Comparison of ENCODE assay signal across 24 cellular contexts in the genomic region with DNA sequence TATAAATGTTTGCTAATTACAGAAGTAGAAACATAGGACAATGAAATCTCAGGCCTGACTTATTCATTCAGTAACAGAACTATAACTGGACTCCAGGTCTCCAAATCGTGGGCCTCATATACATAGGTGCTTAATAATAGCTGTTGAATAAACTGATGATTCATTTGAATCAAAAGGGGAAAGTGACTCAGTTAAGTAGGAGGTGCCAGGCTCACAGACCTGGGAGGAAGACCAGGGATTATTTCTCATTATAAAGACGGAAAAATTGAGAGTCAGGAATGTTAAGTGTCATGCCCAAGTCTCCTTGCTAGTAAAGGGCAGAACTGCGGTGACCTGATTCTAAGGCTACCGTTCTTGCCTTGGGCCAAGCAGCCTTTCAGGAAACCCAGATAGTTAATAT.
DNase-seq lines count a peak whose midpoint lies in the region; ATAC-seq and TF ChIP-seq lines count a peak whose summit lies in the region.
"Had no signal": no experiment of that assay in that cellular context is flagged by ENCODE, and none has a peak within 500 bp of the region (broad histone marks: within the 10 kb centered on the region; RNA-seq: fewer than 3 reads in every experiment).

No MANE protein-coding gene starts in this region.

- peak; percentile 34 for DNase-seq in HPDE6-E6E7 (ENCODE audit: extremely low spot score)
- DNase-seq in RWPE2 (ENCODE audit: low spot score): no peak
- peak; percentile 75 for DNase-seq in epithelial cell of esophagus (ENCODE audit: low read depth)
- DNase-seq in HK-2 (ENCODE audit: unreplicated experiment): no peak
- DNase-seq: activated CD8-positive, alpha-beta memory T cell treated with anti-CD3 and anti-CD28 coated beads for 24 hours; adrenal gland; CD8-positive, alpha-beta T cell; esophagus squamous epithelium; glutamatergic neuron; naive thymus-derived CD8-positive, alpha-beta T cell; NCI-H1048; NCI-H2081; NCI-H446; right lobe of liver; stomach had no signal

- H3K27ac ChIP-seq in RWPE2 (ENCODE audit: poor library complexity, severe bottlenecking): no peak overlapping the region
- H3K27ac ChIP-seq: adrenal gland, esophagus squamous epithelium, KMS-11, right lobe of liver, stomach had no signal

- H3K36me3 ChIP-seq in RWPE2 (ENCODE audit: low read depth): no peaks in the 10 kb centered on the region
- H3K36me3 ChIP-seq: adrenal gland, esophagus squamous epithelium, right lobe of liver, stomach had no signal

- H3K27me3 ChIP-seq in RWPE2 (ENCODE audit: insufficient read depth, poor library complexity, severe bottlenecking): no peaks in the 10 kb centered on the region
- H3K27me3 ChIP-seq: adrenal gland, esophagus squamous epithelium, right lobe of liver, stomach had no signal

- H3K4me3 Mint-ChIP-seq in stimulated activated memory B cell treated with anti-CD40 and anti-IgM and Interleukin-4, amounts not matched to agents 10 μg/mL and 1 μg/mL and 100 μg/mL, for 72 hours: no peak overlapping the region
- H3K4me3 Mint-ChIP-seq: CD8-positive, alpha-beta T cell; central memory CD8-positive, alpha-beta T cell; GM23338; naive thymus-derived CD8-positive, alpha-beta T cell; type B pancreatic cell; WTC11 had no signal

- peaks cover 2% of the 10 kb centered on the region for H3K9me3 Mint-ChIP-seq in stimulated activated memory B cell treated with anti-CD40 and anti-IgM and Interleukin-4, amounts not matched to agents 10 μg/mL and 1 μg/mL and 100 μg/mL, for 72 hours
- H3K9me3 Mint-ChIP-seq: CD8-positive, alpha-beta T cell; central memory CD8-positive, alpha-beta T cell; GM23338; naive thymus-derived CD8-positive, alpha-beta T cell; type B pancreatic cell had no signal

- H3K4me1 ChIP-seq in RWPE2 (ENCODE audit: insufficient read depth, poor library complexity, severe bottlenecking): peaks cover 13% of the 10 kb centered on the region
- H3K4me1 ChIP-seq: adrenal gland, right lobe of liver, stomach had no signal

- ATAC-seq in RWPE2 (ENCODE audit: low read depth) (peak; percentile 76), GM19324 (IDR thresholded peaks at IDR 0.05; ENCODE audit: low FRiP score, unreplicated experiment) (no peak), GM18867 (IDR thresholded peaks at IDR 0.05; ENCODE audit: unreplicated experiment) (no peak)
- ATAC-seq in stimulated activated memory B cell treated with anti-CD40 and anti-IgM and Interleukin-4, amounts not matched to agents 10 μg/mL and 1 μg/mL and 100 μg/mL, for 72 hours: no peak
- ATAC-seq: CD8-positive, alpha-beta T cell; GM23338; naive thymus-derived CD8-positive, alpha-beta T cell; right lobe of liver; SK-N-SH treated with all-trans-retinoic acid at 6 μM for 48 hours; WTC11 had no signal

- H3K27me3 Mint-ChIP-seq in stimulated activated memory B cell treated with anti-CD40 and anti-IgM and Interleukin-4, amounts not matched to agents 10 μg/mL and 1 μg/mL and 100 μg/mL, for 72 hours: no peaks in the 10 kb centered on the region
- H3K27me3 Mint-ChIP-seq: central memory CD8-positive, alpha-beta T cell; type B pancreatic cell had no signal

- H3K4me3 ChIP-seq in RWPE2 (ENCODE audit: severe bottlenecking): no peak overlapping the region
- no peak overlapping the region for H3K4me3 ChIP-seq in epithelial cell of esophagus (ENCODE audit: low read length)
- H3K4me3 ChIP-seq: adrenal gland, esophagus squamous epithelium, GM23338, right lobe of liver, stomach had no signal

- no peaks in the 10 kb centered on the region for H3K36me3 Mint-ChIP-seq in stimulated activated memory B cell treated with anti-CD40 and anti-IgM and Interleukin-4, amounts not matched to agents 10 μg/mL and 1 μg/mL and 100 μg/mL, for 72 hours
- H3K36me3 Mint-ChIP-seq: CD8-positive, alpha-beta T cell; naive thymus-derived CD8-positive, alpha-beta T cell; type B pancreatic cell had no signal

- H3K27ac Mint-ChIP-seq in stimulated activated memory B cell treated with anti-CD40 and anti-IgM and Interleukin-4, amounts not matched to agents 10 μg/mL and 1 μg/mL and 100 μg/mL, for 72 hours: peak overlapping the region; percentile 35
- H3K27ac Mint-ChIP-seq: CD8-positive, alpha-beta T cell; GM23338; type B pancreatic cell; WTC11 had no signal

- peaks cover 21% of the 10 kb centered on the region for H3K4me1 Mint-ChIP-seq in stimulated activated memory B cell treated with anti-CD40 and anti-IgM and Interleukin-4, amounts not matched to agents 10 μg/mL and 1 μg/mL and 100 μg/mL, for 72 hours
- H3K4me1 Mint-ChIP-seq: central memory CD8-positive, alpha-beta T cell; GM23338 had no signal

- no peak for TF ChIP-seq CTCF in RWPE2 (IDR thresholded peaks at IDR 0.05; ENCODE audit: poor library complexity, severe bottlenecking)
- no peak for TF ChIP-seq CTCF in epithelial cell of esophagus (IDR thresholded peaks at IDR 0.05; ENCODE audit: insufficient read depth, low read depth, low read length, missing control alignments)

- no peaks in the 10 kb centered on the region for H3K9me3 ChIP-seq in RWPE2 (ENCODE audit: severe bottlenecking)
- H3K9me3 ChIP-seq: adrenal gland, esophagus squamous epithelium, right lobe of liver, stomach had no signal

Comparison
In these comparisons a context has a peak if more than half of its experiments do, and no peak if none do; other contexts are left out.
1. DNase-seq: peak in HPDE6-E6E7 (single experiment) and epithelial cell of esophagus (single experiment); none in RWPE2 (single experiment) and HK-2 (single experiment).